In genomic region chr10:7507887-7508726, GRCh38 we compare ENCODE assay signal across 13 cellular contexts.
A peak's percentile ranks its signal among the peaks of the same experiment; 100 is the strongest.
DNase-seq lines count a peak whose midpoint lies in the region; ATAC-seq and TF ChIP-seq lines count a peak whose summit lies in the region.
"Had no signal": no experiment of that assay in that cellular context is flagged by ENCODE, and none has a peak within 500 bp of the region (broad histone marks: within the 10 kb centered on the region; RNA-seq: fewer than 3 reads in every experiment).

No MANE protein-coding gene starts in this region.

- no peak for TF ChIP-seq POLR2A in Peyer's patch (IDR thresholded peaks at IDR 0.05)

- peaks cover 45% of the 10 kb centered on the region for H3K4me1 Mint-ChIP-seq in activated CD4-positive, alpha-beta T cell treated with anti-CD3 and anti-CD28 coated beads, Interleukin-2, amount 10 ng/mL, durations not matched to agents 24 days and 14 days
- peaks cover 35% of the 10 kb centered on the region for H3K4me1 Mint-ChIP-seq in activated naive CD8-positive, alpha-beta T cell treated with anti-CD3 and anti-CD28 coated beads for 36 hours

- no peaks in the 10 kb centered on the region for H3K36me3 ChIP-seq in Peyer's patch
- H3K36me3 ChIP-seq: WERI-Rb-1 had no signal

- peaks cover 34% of the 10 kb centered on the region for H3K36me3 Mint-ChIP-seq in activated CD4-positive, alpha-beta T cell treated with anti-CD3 and anti-CD28 coated beads, Interleukin-2, amount 10 ng/mL, durations not matched to agents 24 days and 14 days (ENCODE audit: low read depth)
- H3K36me3 Mint-ChIP-seq in activated naive CD8-positive, alpha-beta T cell treated with anti-CD3 and anti-CD28 coated beads for 36 hours = peaks cover 27% of the 10 kb centered on the region
- H3K36me3 Mint-ChIP-seq: type B pancreatic cell had no signal

- H3K27ac Mint-ChIP-seq in activated CD4-positive, alpha-beta T cell treated with anti-CD3 and anti-CD28 coated beads, Interleukin-2, amount 10 ng/mL, durations not matched to agents 24 days and 14 days = peak overlapping the region; percentile 90
- peak overlapping the region; percentile 91 for H3K27ac Mint-ChIP-seq in activated naive CD8-positive, alpha-beta T cell treated with anti-CD3 and anti-CD28 coated beads for 36 hours
- H3K27ac Mint-ChIP-seq: type B pancreatic cell had no signal

- no peak for TF ChIP-seq CTCF in Peyer's patch (IDR thresholded peaks at IDR 0.05)

- H3K9me3 Mint-ChIP-seq in activated CD4-positive, alpha-beta T cell treated with anti-CD3 and anti-CD28 coated beads, Interleukin-2, amount 10 ng/mL, durations not matched to agents 24 days and 14 days = peaks cover 28% of the 10 kb centered on the region
- peaks cover 35% of the 10 kb centered on the region for H3K9me3 Mint-ChIP-seq in activated naive CD8-positive, alpha-beta T cell treated with anti-CD3 and anti-CD28 coated beads for 36 hours

- ATAC-seq in stimulated activated naive CD8-positive, alpha-beta T cell treated with anti-CD3 and anti-CD28 coated beads, Interleukin-15, Interleukin-2, amounts not matched to agents 100 U/mL and 50 U/mL, for 24 hours = peak; percentile 41

- peak overlapping the region; percentile 52 for H3K4me3 Mint-ChIP-seq in activated CD4-positive, alpha-beta T cell treated with anti-CD3 and anti-CD28 coated beads, Interleukin-2, amount 10 ng/mL, durations not matched to agents 24 days and 14 days
- H3K4me3 Mint-ChIP-seq in activated naive CD8-positive, alpha-beta T cell treated with anti-CD3 and anti-CD28 coated beads for 36 hours = no peak overlapping the region
- H3K4me3 Mint-ChIP-seq: type B pancreatic cell had no signal

- peak; percentile 89 for DNase-seq in activated CD4-positive, alpha-beta T cell treated with anti-CD3 and anti-CD28 coated beads, Interleukin-2, amount 10 ng/mL, durations not matched to agents 24 days and 14 days
- no peak for DNase-seq in activated CD4-positive, alpha-beta T cell treated with anti-CD3 and anti-CD28 coated beads for 1 hour
- DNase-seq in Peyer's patch (peak in 2 of 3 donors; percentile 52 to 59), GM19240 (ENCODE audit: insufficient read length, low spot score) (no peak), COLO668 (lab: John Stamatoyannopoulos, UW; ENCODE audit: unreplicated experiment) (no peak), AG08395 (ENCODE audit: low spot score) (no peak)
- DNase-seq in activated naive CD8-positive, alpha-beta T cell treated with anti-CD3 and anti-CD28 coated beads for 36 hours = peak; percentile 52
- DNase-seq in stimulated activated naive CD8-positive, alpha-beta T cell treated with anti-CD3 and anti-CD28 coated beads, Interleukin-15, Interleukin-2, amounts not matched to agents 100 U/mL and 50 U/mL, for 24 hours = peak; percentile 18
- DNase-seq: NCI-H510A, retina, SHP77, WERI-Rb-1 had no signal

- H3K4me1 ChIP-seq in Peyer's patch = no peaks in the 10 kb centered on the region

- no peaks in the 10 kb centered on the region for H3K9me3 ChIP-seq in Peyer's patch

- peak overlapping the region in 1 of 4 donors; percentile 65 for H3K27ac ChIP-seq in Peyer's patch
- H3K27ac ChIP-seq: WERI-Rb-1 had no signal

- H3K27me3 ChIP-seq in Peyer's patch = no peaks in the 10 kb centered on the region

- H3K4me3 ChIP-seq in Peyer's patch = peak overlapping the region in 1 of 4 donors; percentile 20

- intact Hi-C loops in activated CD4-positive, alpha-beta T cell treated with anti-CD3 and anti-CD28 coated beads, Interleukin-2, amount 10 ng/mL, durations not matched to agents 24 days and 14 days (cut with micrococcal nuclease) = loop anchor here (1.0 kb wide), 1 partner anchor 24 kb away; no protein-coding TSS in a partner anchor

- H3K27me3 Mint-ChIP-seq in activated CD4-positive, alpha-beta T cell treated with anti-CD3 and anti-CD28 coated beads, Interleukin-2, amount 10 ng/mL, durations not matched to agents 24 days and 14 days = no peaks in the 10 kb centered on the region
- no peaks in the 10 kb centered on the region for H3K27me3 Mint-ChIP-seq in activated naive CD8-positive, alpha-beta T cell treated with anti-CD3 and anti-CD28 coated beads for 36 hours

Comparison
In these comparisons a context has a peak if more than half of its experiments do, and no peak if none do; other contexts are left out.
1. DNase-seq: peak in activated CD4-positive, alpha-beta T cell treated with anti-CD3 and anti-CD28 coated beads, Interleukin-2, amount 10 ng/mL, durations not matched to agents 24 days and 14 days (single experiment), Peyer's patch (2 of 3), activated naive CD8-positive, alpha-beta T cell treated with anti-CD3 and anti-CD28 coated beads for 36 hours (single experiment) and stimulated activated naive CD8-positive, alpha-beta T cell treated with anti-CD3 and anti-CD28 coated beads, Interleukin-15, Interleukin-2, amounts not matched to agents 100 U/mL and 50 U/mL, for 24 hours (single experiment); none in activated CD4-positive, alpha-beta T cell treated with anti-CD3 and anti-CD28 coated beads for 1 hour (single experiment), GM19240 (single experiment), COLO668 (single experiment) and AG08395 (single experiment).